In the genomic region with DNA sequence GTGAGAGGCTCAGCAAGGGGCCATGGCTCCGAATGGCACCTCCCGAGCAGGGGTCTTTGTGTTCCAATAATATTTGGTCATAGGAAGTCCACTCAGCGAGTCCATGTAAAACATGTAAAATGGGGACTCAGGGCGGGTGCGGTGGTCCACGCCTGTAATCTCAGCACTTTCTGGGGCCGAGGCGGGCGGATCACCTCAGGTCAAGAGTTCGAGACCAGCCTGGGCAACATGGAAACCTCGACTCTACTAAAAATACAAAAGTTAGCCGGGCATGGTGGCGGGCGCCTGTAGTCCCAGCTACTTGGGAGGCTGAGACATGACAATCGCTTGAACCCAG, we compare ENCODE assay signal across 8 cellular contexts. TPM values are rescaled to one million over a fixed set of nuclear protein-coding genes. Genes with fewer than 3 reads are reported as not detected.
DNase-seq lines count a peak whose midpoint lies in the region; ATAC-seq and TF ChIP-seq lines count a peak whose summit lies in the region.

No MANE protein-coding gene starts in this region.

- peak overlapping the region; percentile 43 for H3K4me3 ChIP-seq in Caco-2 (ENCODE audit: low read depth, low read length)
- H3K4me3 ChIP-seq in NB4 (ENCODE audit: low read depth, low read length): peak overlapping the region; percentile 28
- H3K4me3 ChIP-seq in epithelial cell of proximal tubule (ENCODE audit: low read depth, low read length): peak overlapping the region; percentile 57
- H3K4me3 ChIP-seq in rectal smooth muscle tissue (ENCODE audit: low read length): peak overlapping the region; percentile 70

- H3K27ac ChIP-seq in rectal smooth muscle tissue (ENCODE audit: low read depth, low read length): no peak overlapping the region

- POLR2A ChIA-PET in Caco-2 (lab: Charles Lee): interaction anchor here (0.6 kb wide), 1 partner anchor 84 kb away, joined by 13 read pairs; no protein-coding TSS in a partner anchor

- peaks cover 7% of the 10 kb centered on the region for H3K4me1 Mint-ChIP-seq in Caco-2 (ENCODE audit: low read depth, unreplicated experiment)

- intact Hi-C loops in Caco-2 (cut with micrococcal nuclease; ENCODE audit: unreplicated experiment): loop anchor here (1.0 to 2.0 kb wide), 3 partner anchors 17 to 218 kb away; no protein-coding TSS in a partner anchor

- H3K4me3 Mint-ChIP-seq in Caco-2 (ENCODE audit: unreplicated experiment): peak overlapping the region; percentile 77

- H3K27me3 ChIP-seq in Caco-2 (replicated peaks; ENCODE audit: control insufficient read depth, insufficient read depth, low read length) (no peaks in the 10 kb centered on the region), rectal smooth muscle tissue (ENCODE audit: control insufficient read depth, insufficient read depth, low read length) (no peaks in the 10 kb centered on the region)

- CTCF ChIA-PET in Caco-2 (lab: Charles Lee): interaction anchor here (0.8 to 3.1 kb wide), 9 partner anchors 9 to 410 kb away, joined by 3 to 17 read pairs (median 4); a partner anchor contains a TSS

- H3K36me3 ChIP-seq in Caco-2 (ENCODE audit: control insufficient read depth, insufficient read depth, low read length) (no peaks in the 10 kb centered on the region), rectal smooth muscle tissue (ENCODE audit: control insufficient read depth, insufficient read depth, low read length) (no peaks in the 10 kb centered on the region)

- DNase-seq in Caco-2 (no peak), NB4 (ENCODE audit: low read depth) (no peak), epithelial cell of proximal tubule (ENCODE audit: low read depth) (no peak), RKO (ENCODE audit: low spot score) (no peak), HuH-7 (ENCODE audit: low spot score) (no peak)

- no peaks in the 10 kb centered on the region for H3K9me3 ChIP-seq in Caco-2

- peaks cover 3% of the 10 kb centered on the region for H3K27me3 Mint-ChIP-seq in Caco-2 (ENCODE audit: insufficient read depth, unreplicated experiment)

- TF ChIP-seq CTCF in Caco-2 (IDR thresholded peaks at IDR 0.05; ENCODE audit: insufficient read depth in 1 of 2, low read depth in 1 of 2, low read length in 1 of 2, severe bottlenecking in 1 of 2, unreplicated experiment in 1 of 2) (no peak), NB4 (IDR thresholded peaks at IDR 0.05; ENCODE audit: low read depth, low read length) (no peak), epithelial cell of proximal tubule (conservative IDR thresholded peaks at IDR 0.05; ENCODE audit: low read depth, low read length) (no peak)

- H3K4me1 ChIP-seq in Caco-2: peaks cover 6% of the 10 kb centered on the region; the same call in 1 of the 2 replicates
- peaks cover 14% of the 10 kb centered on the region for H3K4me1 ChIP-seq in rectal smooth muscle tissue (ENCODE audit: control insufficient read depth, insufficient read depth, low read length)

- TF ChIP-seq POLR2A in NB4 (IDR thresholded peaks at IDR 0.05; ENCODE audit: extremely low read depth, insufficient read length): no peak

- no peak for ATAC-seq in HG02938 (IDR thresholded peaks at IDR 0.05; ENCODE audit: unreplicated experiment)
- no peak for ATAC-seq in GM18907 (IDR thresholded peaks at IDR 0.05; ENCODE audit: unreplicated experiment)

- H3K9ac ChIP-seq in rectal smooth muscle tissue (ENCODE audit: low read length): no peak overlapping the region

- no TSS peak for BruUV-seq in Caco-2 (replicated peaks; lab: Mats Ljungman, UMichigan)

- no peak overlapping the region for H3K27ac Mint-ChIP-seq in Caco-2 (ENCODE audit: unreplicated experiment)

- no peaks in the 10 kb centered on the region for H3K9me3 Mint-ChIP-seq in Caco-2 (ENCODE audit: unreplicated experiment)

- no peaks in the 10 kb centered on the region for H3K36me3 Mint-ChIP-seq in Caco-2 (ENCODE audit: insufficient read depth, unreplicated experiment)

RNA-seq across cellular contexts. Expression of a gene that starts 26.4 kb away (rescaled TPM):
- 0.28 and 0.39 TPM in 2 replicates for total RNA-seq in Caco-2 (2022)
- total RNA-seq in epithelial cell of proximal tubule: not detected in 2 replicates

RNA-seq across cellular contexts. Expression of a gene that starts 33.1 kb away (rescaled TPM):
- total RNA-seq in Caco-2 (2022) (not detected in 2 replicates), epithelial cell of proximal tubule (not detected in 2 replicates)

RNA-seq across cellular contexts. Expression of a gene that starts 33.6 kb away (rescaled TPM):
- 4.5 and 5.9 TPM in 2 replicates for total RNA-seq in Caco-2 (2022)
- total RNA-seq in epithelial cell of proximal tubule: not detected in 2 replicates
